Comparison of ENCODE assay signal across 13 cellular contexts in genomic region chr2:229712125-229712524, GRCh38. TPM values are rescaled to one million over a fixed set of nuclear protein-coding genes. Genes with fewer than 3 reads are reported as not detected.
DNase-seq lines count a peak whose midpoint lies in the region; ATAC-seq and TF ChIP-seq lines count a peak whose summit lies in the region.
"Had no signal": no experiment of that assay in that cellular context is flagged by ENCODE, and none has a peak within 500 bp of the region (broad histone marks: within the 10 kb centered on the region; RNA-seq: fewer than 3 reads in every experiment).

No MANE protein-coding gene starts in this region.

- peaks cover 0 to 9% (median 0%) of the 10 kb centered on the region in 12 donors for H3K9me3 ChIP-seq in heart left ventricle

- H3K27me3 ChIP-seq in heart left ventricle, result peaks cover 17 to 81% (median 48%) of the 10 kb centered on the region in 9 donors

- peaks cover 67% of the 10 kb centered on the region for H3K27me3 Mint-ChIP-seq in chondrocyte (ENCODE audit: low read depth)

- H3K36me3 Mint-ChIP-seq in chondrocyte (ENCODE audit: low read depth), result peaks cover 2% of the 10 kb centered on the region

- H3K9me3 Mint-ChIP-seq in chondrocyte (ENCODE audit: low read depth), result peaks cover 7% of the 10 kb centered on the region
- H3K9me3 Mint-ChIP-seq: activated CD8-positive, alpha-beta T cell treated with anti-CD3 and anti-CD28 coated beads for 36 hours had no signal

- ATAC-seq in GM21447 (IDR thresholded peaks at IDR 0.05; ENCODE audit: unreplicated experiment) (no peak), heart left ventricle (no peak), GM18907 (IDR thresholded peaks at IDR 0.05; ENCODE audit: unreplicated experiment) (no peak)
- ATAC-seq: activated CD8-positive, alpha-beta T cell treated with anti-CD3 and anti-CD28 coated beads for 36 hours had no signal

- peak; percentile 29 for TF ChIP-seq CTCF in 22Rv1 (IDR thresholded peaks at IDR 0.05)
- TF ChIP-seq CTCF in chondrocyte (IDR thresholded peaks at IDR 0.05), result peak; percentile 57
- TF ChIP-seq CTCF in heart left ventricle (IDR thresholded peaks at IDR 0.05), result no peak

- WGBS in heart left ventricle, 4 donors, result 83 to 92% (median 90%) methylated on average over 3 of the region's 3 CpGs

- peaks cover 7% of the 10 kb centered on the region for H3K4me1 Mint-ChIP-seq in chondrocyte (ENCODE audit: low read depth)

- no peaks in the 10 kb centered on the region for H3K36me3 ChIP-seq in heart left ventricle

- intact Hi-C loops in heart left ventricle (cut with DNase I), result no loop called here

- no peak overlapping the region for H3K4me3 ChIP-seq in heart left ventricle

- DNase-seq in EL (peak; percentile 8), NAMALWA (ENCODE audit: low spot score) (peak; percentile 29), chondrocyte (ENCODE audit: low spot score) (no peak), heart left ventricle (no peak), HUDEP-2 (lab: John Stamatoyannopoulos, UW; ENCODE audit: unreplicated experiment in 76 of 76) (no peak)
- DNase-seq: activated CD8-positive, alpha-beta T cell treated with anti-CD3 and anti-CD28 coated beads for 36 hours; activated naive CD4-positive, alpha-beta T cell treated with Interleukin-2 at 50 U/mL for 16 hours; cortex of kidney; nephron progenitor cell had no signal

- TF ChIP-seq POLR2A in heart left ventricle (IDR thresholded peaks at IDR 0.05), result no peak

- no peak overlapping the region for H3K4me3 Mint-ChIP-seq in chondrocyte (ENCODE audit: unreplicated experiment)
- H3K4me3 Mint-ChIP-seq: activated CD8-positive, alpha-beta T cell treated with anti-CD3 and anti-CD28 coated beads for 36 hours had no signal

- H3K27ac ChIP-seq in 22Rv1, result no peak overlapping the region
- H3K27ac ChIP-seq in heart left ventricle, result no peak overlapping the region

- H3K27ac Mint-ChIP-seq in chondrocyte (ENCODE audit: unreplicated experiment), result no peak overlapping the region
- H3K27ac Mint-ChIP-seq: activated CD8-positive, alpha-beta T cell treated with anti-CD3 and anti-CD28 coated beads for 36 hours; CD4-positive, CD25-positive, alpha-beta regulatory T cell; nephron progenitor cell had no signal

- H3K4me1 ChIP-seq in heart left ventricle, result peaks cover 0 to 32% (median 10%) of the 10 kb centered on the region in 12 donors

RNA-seq across cellular contexts. Expression of gene DNER, which starts 2.2 kb away (rescaled TPM):
- total RNA-seq in chondrocyte (not detected in 3 replicates), heart left ventricle (1 to 10 TPM in 4 of 9 donors, under 1 TPM in 5; 0.21 to 3.3 (median 0.95) TPM)
- polyA plus RNA-seq in heart left ventricle, result under 1 TPM; 0.19 to 0.82 TPM
- total RNA-seq: activated CD8-positive, alpha-beta T cell treated with anti-CD3 and anti-CD28 coated beads for 36 hours; CD4-positive, CD25-positive, alpha-beta regulatory T cell had no signal

Comparison
In these comparisons a context has a peak if more than half of its experiments do, and no peak if none do; other contexts are left out.
1. CTCF ChIP-seq: peak in 22Rv1 (single experiment) and chondrocyte (single experiment); none in heart left ventricle (0 of 12).
2. DNase-seq: peak in EL (single experiment) and NAMALWA (single experiment); none in chondrocyte (single experiment), heart left ventricle (0 of 5) and HUDEP-2 (0 of 76).